ENCODE assay signal across 18 cellular contexts in the genomic region with DNA sequence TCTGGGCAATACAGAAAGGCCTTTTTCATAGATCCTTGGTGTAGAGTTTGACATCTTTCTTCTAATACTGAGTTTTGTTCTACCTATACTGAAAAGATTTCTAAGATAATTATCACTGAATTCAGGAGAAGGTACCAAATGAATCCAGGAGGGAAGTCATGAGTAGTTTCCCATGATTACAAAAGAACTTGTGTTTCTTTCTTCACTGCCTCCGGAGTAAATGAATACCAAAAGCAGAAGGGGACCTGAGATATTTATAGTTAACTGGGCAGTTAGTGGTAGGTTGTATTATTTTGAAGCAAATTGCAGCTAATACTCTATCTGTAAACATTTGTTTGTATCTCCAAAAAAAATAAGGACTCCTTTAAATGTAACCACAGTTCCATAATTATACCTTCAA.
"Had no signal": no experiment of that assay in that cellular context is flagged by ENCODE, and none has a peak within 500 bp of the region (broad histone marks: within the 10 kb centered on the region; RNA-seq: fewer than 3 reads in every experiment).

No MANE protein-coding gene starts in this region.

- H3K9me3 ChIP-seq: ascending aorta, esophagus muscularis mucosa, thoracic aorta, upper lobe of right lung had no signal

- H3K4me3 ChIP-seq: ascending aorta, esophagus muscularis mucosa, thoracic aorta, upper lobe of right lung had no signal

- H3K4me1 ChIP-seq: ascending aorta, upper lobe of right lung had no signal

- H3K27ac ChIP-seq: ascending aorta, esophagus muscularis mucosa, upper lobe of right lung had no signal

- DNase-seq: activated CD4-positive, alpha-beta T cell treated with anti-CD3 and anti-CD28 coated beads, Interleukin-2, amount 10 ng/mL, durations not matched to agents 7 days and 5 days; activated CD8-positive, alpha-beta T cell treated with anti-CD3 and anti-CD28 coated beads, Interleukin-2, amount 10 ng/mL, durations not matched to agents 7 days and 5 days; activated naive CD4-positive, alpha-beta T cell treated with anti-CD3 and anti-CD28 coated beads, Interleukin-2, amount 10 ng/mL, durations not matched to agents 7 days and 5 days; activated naive CD8-positive, alpha-beta T cell treated with anti-CD3 and anti-CD28 coated beads, Interleukin-2, amount 50 U/mL, for 24 hours; activated T-cell treated with anti-CD3 and anti-CD28 coated beads, Interleukin-2, amount 50 U/mL, for 24 hours; cortex of kidney; effector CD4-positive, alpha-beta T cell; left ventricle myocardium superior; nephron progenitor cell; occipital lobe; posterior cingulate gyrus; retina; stimulated activated naive B cell treated with anti-CD40 and anti-IgM and Interleukin-4, amounts not matched to agents 10 μg/mL and 1 μg/mL and 100 μg/mL, for 72 hours; upper lobe of right lung had no signal

- H3K36me3 ChIP-seq: ascending aorta, esophagus muscularis mucosa, thoracic aorta, upper lobe of right lung had no signal

- ATAC-seq: activated CD4-positive, CD25-positive, alpha-beta regulatory T cell treated with anti-CD3 and anti-CD28 coated beads, Interleukin-2, amount 50 U/mL, for 24 hours; activated CD8-positive, alpha-beta T cell treated with anti-CD3 and anti-CD28 coated beads, Interleukin-2, amount 10 ng/mL, durations not matched to agents 7 days and 5 days; activated naive CD8-positive, alpha-beta T cell treated with anti-CD3 and anti-CD28 coated beads, Interleukin-2, amount 50 U/mL, for 24 hours; left ventricle myocardium superior; stimulated activated naive B cell treated with anti-CD40 and anti-IgM and Interleukin-4, amounts not matched to agents 10 μg/mL and 1 μg/mL and 100 μg/mL, for 72 hours; upper lobe of right lung had no signal
